In genomic region chr7:70884809-70885208, GRCh38 we compare ENCODE assay signal across 15 cellular contexts.
DNase-seq lines count a peak whose midpoint lies in the region; ATAC-seq, FAIRE-seq and TF ChIP-seq lines count a peak whose summit lies in the region.
"Had no signal": no experiment of that assay in that cellular context is flagged by ENCODE, and none has a peak within 500 bp of the region (broad histone marks: within the 10 kb centered on the region; RNA-seq: fewer than 3 reads in every experiment).

No MANE protein-coding gene starts in this region.

- peaks cover 10% of the 10 kb centered on the region for H3K36me3 Mint-ChIP-seq in endodermal cell (ENCODE audit: low read depth)

- peaks cover 28% of the 10 kb centered on the region for H3K4me1 Mint-ChIP-seq in endodermal cell
- H3K4me1 Mint-ChIP-seq: B cell had no signal

- WGBS in endodermal cell (ENCODE audit: insufficient coverage in 1 of 2, insufficient read length in 1 of 2), 2 experiments: 84 to 90% methylated on average over 2 to 3 of the region's 3 CpGs

- ATAC-seq in HG03469 (IDR thresholded peaks at IDR 0.05; ENCODE audit: unreplicated experiment): no peak

- no peak for TF ChIP-seq CTCF in endodermal cell (conservative IDR thresholded peaks at IDR 0.05)

- H3K9ac ChIP-seq in HUES6 (ENCODE audit: low read length) (peak overlapping the region; percentile 18), endodermal cell (ENCODE audit: extremely low read depth, low read length, poor library complexity, severe bottlenecking) (no peak overlapping the region)

- peaks cover 7% of the 10 kb centered on the region for H3K27me3 Mint-ChIP-seq in endodermal cell (ENCODE audit: insufficient read depth)

- peak overlapping the region; percentile 81 for H3K27ac Mint-ChIP-seq in endodermal cell
- H3K27ac Mint-ChIP-seq: B cell; CD4-positive, alpha-beta T cell had no signal

- H3K4me3 Mint-ChIP-seq in endodermal cell: no peak overlapping the region
- H3K4me3 Mint-ChIP-seq: B cell; CD4-positive, alpha-beta T cell had no signal

- H3K4me3 ChIP-seq in HUES6 (ENCODE audit: low read depth, low read length): 0 out of 2 replicates have a peak overlapping the region, but pooled peaks have one; percentile 3
- no peak overlapping the region for H3K4me3 ChIP-seq in endodermal cell (ENCODE audit: low read length)

- H3K4me1 ChIP-seq in HUES6 (ENCODE audit: control insufficient read depth, insufficient read depth, low read length): peaks cover 24% of the 10 kb centered on the region
- H3K4me1 ChIP-seq in endodermal cell (ENCODE audit: control insufficient read depth, insufficient read depth, low read length): no peaks in the 10 kb centered on the region

- H3K27me3 ChIP-seq in HUES6 (ENCODE audit: control insufficient read depth, insufficient read depth, low read length): no peaks in the 10 kb centered on the region
- no peaks in the 10 kb centered on the region for H3K27me3 ChIP-seq in endodermal cell (ENCODE audit: control insufficient read depth, insufficient read depth, low read length, poor library complexity, severe bottlenecking)

- peaks cover 31% of the 10 kb centered on the region for H3K9me3 Mint-ChIP-seq in endodermal cell

- H3K27ac ChIP-seq in HUES6 (ENCODE audit: low read depth, low read length) (peak overlapping the region; percentile 86), endodermal cell (ENCODE audit: low read depth, low read length) (no peak overlapping the region)

- H3K36me3 ChIP-seq in HUES6 (ENCODE audit: control insufficient read depth, insufficient read depth, low read length) (no peaks in the 10 kb centered on the region), endodermal cell (ENCODE audit: control insufficient read depth, insufficient read depth, low read length) (no peaks in the 10 kb centered on the region)

- H3K9me3 ChIP-seq in HUES6 (ENCODE audit: control insufficient read depth, insufficient read depth, low read depth, low read length): peaks cover 24% of the 10 kb centered on the region
- peaks cover 49% of the 10 kb centered on the region for H3K9me3 ChIP-seq in endodermal cell (ENCODE audit: control insufficient read depth, low read length)

- no peak for FAIRE-seq in RCC 7860 (lab: Jason Lieb, UNC)
- FAIRE-seq: A204.1, G401.6, GM12891 had no signal

- peak; percentile 68 for DNase-seq in endodermal cell
- DNase-seq in islet precursor cell: peak; percentile 42
- DNase-seq in NCI-H2081 treated with DMSO at 0.1 percent for 48 hours (lab: John Stamatoyannopoulos, UW): no peak
- DNase-seq in RCC 7860 (ENCODE audit: low spot score): no peak
- DNase-seq in HCEC 1CT: no peak
- DNase-seq: C1 segment of cervical spinal cord; CD4-positive, alpha-beta T cell; DMS79; EL had no signal

Comparison
In these comparisons a context has a peak if more than half of its experiments do, and no peak if none do; other contexts are left out.
1. DNase-seq: peak in endodermal cell (single experiment) and islet precursor cell (single experiment); none in NCI-H2081 treated with DMSO at 0.1 percent for 48 hours (single experiment), RCC 7860 (single experiment) and HCEC 1CT (single experiment).